12 cellular contexts compared by ENCODE assay signal in the genomic region with DNA sequence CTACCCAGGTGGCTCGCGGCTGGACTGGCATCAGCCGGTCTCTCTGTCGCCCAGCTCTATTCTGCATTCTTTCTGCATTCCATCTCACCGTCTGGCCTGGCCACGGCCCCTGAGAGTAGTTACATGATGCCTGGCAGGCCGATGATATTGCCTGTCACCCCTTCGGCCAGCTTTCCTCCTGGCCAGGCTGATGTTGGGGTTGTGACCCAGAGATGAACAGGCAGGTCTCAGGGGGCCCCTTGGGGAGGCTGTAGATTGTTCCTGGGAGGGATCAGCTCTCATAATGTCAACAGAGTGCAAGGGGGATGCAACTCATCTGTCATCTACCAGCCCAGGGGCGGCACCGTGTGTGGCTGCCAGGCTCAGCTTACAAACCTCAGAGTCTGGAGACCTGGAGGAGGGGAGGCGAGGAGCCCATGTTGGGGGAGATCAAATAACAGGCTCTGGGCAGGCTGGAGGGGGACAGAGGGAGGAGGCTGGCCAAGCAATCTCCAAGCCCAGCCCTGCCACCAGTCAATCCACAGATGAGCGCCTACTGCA. TPM values are rescaled to one million over a fixed set of nuclear protein-coding genes. Genes with fewer than 3 reads are reported as not detected.
DNase-seq lines count a peak whose midpoint lies in the region; ATAC-seq and TF ChIP-seq lines count a peak whose summit lies in the region.
"Had no signal": no experiment of that assay in that cellular context is flagged by ENCODE, and none has a peak within 500 bp of the region (broad histone marks: within the 10 kb centered on the region; RNA-seq: fewer than 3 reads in every experiment).

No MANE protein-coding gene starts in this region.

- no peaks in the 10 kb centered on the region for H3K4me1 ChIP-seq in BE2C
- H3K4me1 ChIP-seq in HUES48 (ENCODE audit: control insufficient read depth, insufficient read depth, low read length): peaks cover 5% of the 10 kb centered on the region; the same call in 1 of the 2 replicates

- no peaks in the 10 kb centered on the region for H3K36me3 ChIP-seq in BE2C
- H3K36me3 ChIP-seq in HUES48 (ENCODE audit: control insufficient read depth, insufficient read depth, low read length): no peaks in the 10 kb centered on the region

- H3K9me3 ChIP-seq in BE2C: no peaks in the 10 kb centered on the region
- no peaks in the 10 kb centered on the region for H3K9me3 ChIP-seq in HUES48 (ENCODE audit: control insufficient read depth, insufficient read depth, low read length)

- no peak overlapping the region for H3K9ac ChIP-seq in HUES48 (ENCODE audit: low read depth, low read length)

- peak; percentile 24 for DNase-seq in BE2C
- peak; percentile 83 for DNase-seq in SW480 (ENCODE audit: low spot score)
- peak; percentile 9 for DNase-seq in kidney glomerular epithelial cell (lab: John Stamatoyannopoulos, UW)
- DNase-seq in NCI-H2029 treated with DMSO at 0.1 percent for 48 hours (lab: John Stamatoyannopoulos, UW): no peak
- no peak for DNase-seq in MV-4-11 (lab: John Stamatoyannopoulos, UW)
- DNase-seq: activated T-cell treated with anti-CD3 and anti-CD28 coated beads, Interleukin-2, amount 50 U/mL, for 72 hours; cortex of kidney; DMS153; NCI-H1105 had no signal

- H3K27me3 ChIP-seq in BE2C (no peaks in the 10 kb centered on the region), HUES48 (ENCODE audit: control insufficient read depth, insufficient read depth, low read length) (no peaks in the 10 kb centered on the region)

- H3K4me3 ChIP-seq in BE2C (ENCODE audit: low read depth, low read length) (no peak overlapping the region), HUES48 (ENCODE audit: low read depth, low read length) (no peak overlapping the region)

- peak overlapping the region; percentile 29 for H3K27ac ChIP-seq in HUES48 (ENCODE audit: low read depth, low read length)

- no peak for TF ChIP-seq CTCF in BE2C (IDR thresholded peaks at IDR 0.05; ENCODE audit: low read depth, low read length)

- ATAC-seq in HG02759 (IDR thresholded peaks at IDR 0.05; ENCODE audit: unreplicated experiment) (no peak), GM18511 (IDR thresholded peaks at IDR 0.05; ENCODE audit: unreplicated experiment) (no peak)
- ATAC-seq: activated T-cell treated with anti-CD3 and anti-CD28 coated beads, Interleukin-2, amount 50 U/mL, for 72 hours had no signal

RNA-seq across cellular contexts. Expression of a gene that starts 13.6 kb away (rescaled TPM):
- polyA plus RNA-seq in BE2C (2012; ENCODE audit: insufficient read depth, insufficient read length, low read depth): 17.3 TPM

RNA-seq across cellular contexts. Expression of a gene that starts 43.2 kb away (rescaled TPM):
- not detected for polyA plus RNA-seq in BE2C (2012; ENCODE audit: insufficient read depth, insufficient read length, low read depth)

RNA-seq across cellular contexts. Expression of a gene that starts 58.4 kb away (rescaled TPM):
- polyA plus RNA-seq in BE2C (2012; ENCODE audit: insufficient read depth, insufficient read length, low read depth): 299 TPM

RNA-seq across cellular contexts. Expression of a gene that starts 58.6 kb away (rescaled TPM):
- 56.2 TPM for polyA plus RNA-seq in BE2C (2012; ENCODE audit: insufficient read depth, insufficient read length, low read depth)

Comparison
In these comparisons a context has a peak if more than half of its experiments do, and no peak if none do; other contexts are left out.
1. DNase-seq: peak in BE2C (single experiment), SW480 (single experiment) and kidney glomerular epithelial cell (single experiment); none in NCI-H2029 treated with DMSO at 0.1 percent for 48 hours (single experiment) and MV-4-11 (single experiment).